Comparison of ENCODE assay signal across 1 cellular context in genomic region chr18:57436193-57436964, GRCh38.
TF ChIP-seq lines count a peak whose summit lies in the region.

No MANE protein-coding gene starts in this region.

TF ChIP-seq in HEK293, 187 proteins besides CTCF, POLR2A, EP300 and RAD21 (continued from another document):
- TF ChIP-seq ZSCAN4 (tag by site-specific recombination; IDR thresholded peaks at IDR 0.05) (no peak), ZNF138 (tag by site-specific recombination; IDR thresholded peaks at IDR 0.05; ENCODE audit: borderline replicate concordance) (no peak), ZNF707 (tag by site-specific recombination; IDR thresholded peaks at IDR 0.05) (no peak), ZBTB6 (tag by site-specific recombination; IDR thresholded peaks at IDR 0.05) (peak; percentile 12; the same call in 1 of the 2 replicates), ZNF843 (tag by site-specific recombination; IDR thresholded peaks at IDR 0.05) (no peak), SCRT2 (tag by site-specific recombination; IDR thresholded peaks at IDR 0.05) (0 out of 2 replicates have a peak, but pooled peaks have one; percentile 22), ZNF26 (tag by site-specific recombination; IDR thresholded peaks at IDR 0.05) (no peak), ZBTB26 (tag by site-specific recombination; optimal IDR thresholded peaks at IDR 0.05) (peak; percentile 39), ZNF133 (tag by site-specific recombination; IDR thresholded peaks at IDR 0.05) (no peak), ZNF2 (tag by site-specific recombination; IDR thresholded peaks at IDR 0.05) (no peak), PRDM2 (tag by site-specific recombination; IDR thresholded peaks at IDR 0.05; ENCODE audit: borderline replicate concordance) (peak; percentile 90; the same call in 1 of the 2 replicates), ZNF148 (tag by site-specific recombination; IDR thresholded peaks at IDR 0.05; ENCODE audit: borderline replicate concordance) (no peak), ZNF398 (tag by site-specific recombination; IDR thresholded peaks at IDR 0.05) (0 out of 2 replicates have a peak, but pooled peaks have one; percentile 30), ZNF473 (tag by site-specific recombination; IDR thresholded peaks at IDR 0.05) (no peak), KLF10 (tag by site-specific recombination; IDR thresholded peaks at IDR 0.05) (no peak), ZNF157 (tag by site-specific recombination; IDR thresholded peaks at IDR 0.05) (no peak), ZNF510 (tag by site-specific recombination; IDR thresholded peaks at IDR 0.05; ENCODE audit: insufficient replicate concordance) (no peak), HIC1 (tag by site-specific recombination; IDR thresholded peaks at IDR 0.05) (peak; percentile 61), ZNF792 (tag by site-specific recombination; IDR thresholded peaks at IDR 0.05) (no peak)
